ENCODE assay signal across 8 cellular contexts in genomic region chr16:88264641-88265285, GRCh38.
DNase-seq lines count a peak whose midpoint lies in the region; ATAC-seq and TF ChIP-seq lines count a peak whose summit lies in the region.

No MANE protein-coding gene starts in this region.

- H3K36me3 Mint-ChIP-seq in activated CD4-positive, alpha-beta T cell treated with anti-CD3 and anti-CD28 coated beads, Interleukin-2, amount 10 ng/mL, durations not matched to agents 24 days and 14 days (ENCODE audit: low read depth): no peaks in the 10 kb centered on the region

- H3K4me3 ChIP-seq in AG04450 (ENCODE audit: low read depth, low read length): no peak overlapping the region

- peaks cover 5% of the 10 kb centered on the region for H3K27me3 Mint-ChIP-seq in activated CD4-positive, alpha-beta T cell treated with anti-CD3 and anti-CD28 coated beads, Interleukin-2, amount 10 ng/mL, durations not matched to agents 24 days and 14 days

- POLR2A ChIA-PET in AG04450 (lab: Yijun Ruan, JAX): interaction anchor here (1.3 kb wide), 1 partner anchor 42 kb away, joined by 9 read pairs; no protein-coding TSS in a partner anchor

- H3K4me1 Mint-ChIP-seq in activated CD4-positive, alpha-beta T cell treated with anti-CD3 and anti-CD28 coated beads, Interleukin-2, amount 10 ng/mL, durations not matched to agents 24 days and 14 days: peaks cover 5% of the 10 kb centered on the region

- H3K27me3 ChIP-seq in AG04450 (ENCODE audit: control insufficient read depth, insufficient read depth, low read length): no peaks in the 10 kb centered on the region

- H3K27ac ChIP-seq in AG04450 (ENCODE audit: low read depth, low read length): peak overlapping the region; percentile 70

- DNase-seq in AG04450 (ENCODE audit: low read depth, low spot score) (peak; percentile 70), HPDE6-E6E7 (ENCODE audit: extremely low spot score) (peak; percentile 70), ecto neural progenitor cell (ENCODE audit: low spot score) (peak; percentile 72), medulla oblongata (ENCODE audit: extremely low spot score) (peak; percentile 63), NCI-H2029 treated with DMSO at 0.1 percent for 48 hours (lab: John Stamatoyannopoulos, UW) (no peak)
- DNase-seq in activated CD4-positive, alpha-beta T cell treated with anti-CD3 and anti-CD28 coated beads, Interleukin-2, amount 10 ng/mL, durations not matched to agents 24 days and 14 days: peak; percentile 71
- DNase-seq in stimulated activated CD8-positive, alpha-beta memory T cell treated with anti-CD3 and anti-CD28 coated beads, Interleukin-12 subunit alpha, Interleukin-12 subunit beta, amount 100 ng/mL, for 4 hours (ENCODE audit: low read depth): peak; percentile 49

- intact Hi-C loops in activated CD4-positive, alpha-beta T cell treated with anti-CD3 and anti-CD28 coated beads, Interleukin-2, amount 10 ng/mL, durations not matched to agents 24 days and 14 days (cut with micrococcal nuclease): no loop called here

- H3K9me3 Mint-ChIP-seq in activated CD4-positive, alpha-beta T cell treated with anti-CD3 and anti-CD28 coated beads, Interleukin-2, amount 10 ng/mL, durations not matched to agents 24 days and 14 days: no peaks in the 10 kb centered on the region

- peaks cover 12% of the 10 kb centered on the region; the same call in 1 of the 2 replicates for H3K9me3 ChIP-seq in AG04450 (ENCODE audit: control insufficient read depth, insufficient read depth, low read length)

- CTCF ChIA-PET in AG04450 (lab: Charles Lee): no interaction called here

- no peak overlapping the region for H3K27ac Mint-ChIP-seq in activated CD4-positive, alpha-beta T cell treated with anti-CD3 and anti-CD28 coated beads, Interleukin-2, amount 10 ng/mL, durations not matched to agents 24 days and 14 days

- ATAC-seq in GM19395 (IDR thresholded peaks at IDR 0.05; ENCODE audit: unreplicated experiment): peak; percentile 77

- no peak for TF ChIP-seq CTCF in AG04450 (IDR thresholded peaks at IDR 0.05; ENCODE audit: low read depth, low read length)

- H3K4me3 Mint-ChIP-seq in activated CD4-positive, alpha-beta T cell treated with anti-CD3 and anti-CD28 coated beads, Interleukin-2, amount 10 ng/mL, durations not matched to agents 24 days and 14 days: no peak overlapping the region
